Comparison of ENCODE assay signal across 8 cellular contexts in the genomic region with DNA sequence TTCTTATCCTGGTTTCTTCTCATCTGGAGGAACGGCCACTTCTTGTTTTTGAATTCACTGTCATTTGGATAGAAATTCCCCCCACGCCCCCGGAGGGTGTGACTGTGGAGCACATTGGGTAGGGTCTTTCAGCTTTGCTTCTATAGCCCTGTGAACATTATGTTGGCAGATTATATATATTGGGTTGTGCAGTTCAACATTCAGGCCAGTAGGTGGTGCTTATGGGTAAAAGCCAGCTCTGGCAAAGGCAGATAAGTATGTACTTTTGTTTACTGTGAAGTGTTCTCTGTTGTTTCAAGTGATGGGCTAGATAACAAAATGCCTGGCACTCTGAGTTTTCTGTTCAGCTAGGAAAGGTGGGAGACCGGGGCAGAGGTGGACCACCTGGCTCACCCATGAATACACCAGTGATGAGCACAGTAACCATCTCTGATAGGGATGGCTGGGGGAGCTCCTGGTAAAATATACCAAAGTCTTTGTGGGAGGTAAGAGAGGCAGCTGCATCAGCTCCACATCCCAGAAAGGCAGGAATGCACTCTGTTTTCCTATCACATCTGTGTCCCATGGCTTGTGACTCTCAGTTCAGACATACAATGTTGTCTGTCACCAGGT.
A peak's percentile ranks its signal among the peaks of the same experiment; 100 is the strongest.
DNase-seq lines count a peak whose midpoint lies in the region; ATAC-seq and TF ChIP-seq lines count a peak whose summit lies in the region.

No MANE protein-coding gene starts in this region.

- ATAC-seq in GM21423 (IDR thresholded peaks at IDR 0.05; ENCODE audit: unreplicated experiment): peak; percentile 59

- H3K27me3 ChIP-seq in DOHH2 (ENCODE audit: control insufficient read depth, low read length) (no peaks in the 10 kb centered on the region), MG63 (no peaks in the 10 kb centered on the region), suprapubic skin (no peaks in the 10 kb centered on the region)

- no peaks in the 10 kb centered on the region for H3K9me2 ChIP-seq in DOHH2 (replicated peaks; ENCODE audit: control insufficient read depth, low read length)

- no peaks in the 10 kb centered on the region for H3F3A ChIP-seq in DOHH2 (ENCODE audit: control insufficient read depth, insufficient read depth)

- H3K79me2 ChIP-seq in DOHH2 (ENCODE audit: control insufficient read depth, low read length): no peaks in the 10 kb centered on the region

- H3K27ac ChIP-seq in DOHH2 (ENCODE audit: low read depth, low read length) (no peak overlapping the region), VCaP (no peak overlapping the region), suprapubic skin (no peak overlapping the region)

- TF ChIP-seq POLR2A in suprapubic skin (IDR thresholded peaks at IDR 0.05): no peak

- no peak for TF ChIP-seq EP300 in suprapubic skin (IDR thresholded peaks at IDR 0.05)

- peak; percentile 83 for TF ChIP-seq CTCF in DOHH2 (IDR thresholded peaks at IDR 0.05; ENCODE audit: low read depth, low read length, poor library complexity, severe bottlenecking)
- TF ChIP-seq CTCF in VCaP (conservative IDR thresholded peaks at IDR 0.05): peak; percentile 83
- peak in 1 of 2 donors; percentile 25 for TF ChIP-seq CTCF in suprapubic skin (IDR thresholded peaks at IDR 0.05)

- peak; percentile 10 for DNase-seq in MG63
- peak; percentile 54 for DNase-seq in kidney glomerular epithelial cell (lab: John Stamatoyannopoulos, UW)
- no peak for DNase-seq in HPDE6-E6E7 (ENCODE audit: extremely low spot score)
- no peak for DNase-seq in activated CD4-positive, CD25-positive, alpha-beta regulatory T cell treated with anti-CD3 and anti-CD28 coated beads, Interleukin-2, amount 50 U/mL, for 72 hours
- DNase-seq in suprapubic skin (ENCODE audit: low spot score in 2 of 2): no peak

- H4K20me1 ChIP-seq in DOHH2 (ENCODE audit: control insufficient read depth, insufficient read depth, low read depth, low read length): no peaks in the 10 kb centered on the region

- H3K36me3 ChIP-seq in DOHH2 (ENCODE audit: control insufficient read depth, low read length): no peaks in the 10 kb centered on the region
- H3K36me3 ChIP-seq in MG63: no peaks in the 10 kb centered on the region
- no peaks in the 10 kb centered on the region for H3K36me3 ChIP-seq in suprapubic skin

- no peak overlapping the region for H3K4me2 ChIP-seq in DOHH2 (ENCODE audit: low read length)

- no peak overlapping the region for H3K4me3 ChIP-seq in DOHH2 (ENCODE audit: low read length)
- H3K4me3 ChIP-seq in MG63: no peak overlapping the region
- no peak overlapping the region for H3K4me3 ChIP-seq in suprapubic skin

- no peaks in the 10 kb centered on the region for H3K4me1 ChIP-seq in DOHH2 (ENCODE audit: control insufficient read depth, low read length)
- H3K4me1 ChIP-seq in suprapubic skin: no peaks in the 10 kb centered on the region

- WGBS in suprapubic skin: 68% methylated on average over 4 of the region's 4 CpGs

- H3K9me3 ChIP-seq in DOHH2 (ENCODE audit: control insufficient read depth, insufficient read depth, low read length): no peaks in the 10 kb centered on the region
- H3K9me3 ChIP-seq in MG63: peaks cover 14% of the 10 kb centered on the region
- no peaks in the 10 kb centered on the region for H3K9me3 ChIP-seq in suprapubic skin

Comparison
In these comparisons a context has a peak if more than half of its experiments do, and no peak if none do; other contexts are left out.
1. DNase-seq: peak in MG63 (single experiment) and kidney glomerular epithelial cell (single experiment); none in HPDE6-E6E7 (single experiment), activated CD4-positive, CD25-positive, alpha-beta regulatory T cell treated with anti-CD3 and anti-CD28 coated beads, Interleukin-2, amount 50 U/mL, for 72 hours (single experiment) and suprapubic skin (0 of 2).